ENCODE assay signal across 19 cellular contexts in the genomic region with DNA sequence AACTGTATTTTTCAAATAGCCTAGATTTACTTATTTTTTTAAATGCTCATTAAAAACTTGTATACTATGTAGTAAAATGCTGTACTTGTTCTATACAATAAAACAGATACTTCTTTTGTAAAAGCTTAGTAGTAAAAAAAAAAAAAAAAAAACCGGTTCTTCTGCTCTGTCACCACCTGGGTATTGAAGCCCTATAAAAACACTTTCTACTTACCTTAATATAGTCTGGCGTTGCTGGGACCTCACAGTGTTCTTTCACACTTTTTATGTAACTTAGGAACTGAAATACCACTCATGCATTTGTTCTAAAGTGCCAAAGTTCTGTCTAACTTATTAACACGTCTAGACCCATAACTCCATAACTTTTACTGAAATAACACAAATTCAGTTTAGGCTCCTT.
DNase-seq lines count a peak whose midpoint lies in the region; ATAC-seq and TF ChIP-seq lines count a peak whose summit lies in the region.
"Had no signal": no experiment of that assay in that cellular context is flagged by ENCODE, and none has a peak within 500 bp of the region (broad histone marks: within the 10 kb centered on the region; RNA-seq: fewer than 3 reads in every experiment).

No MANE protein-coding gene starts in this region.

- in situ Hi-C loops in transverse colon (cut with MboI; ENCODE audit: low pct_ligation_motif_present in 1 of 4, low pct_unique_long_range_greater_than_20kb in 1 of 4, low sequenced_read_pairs in 3 of 4) = no loop called here

- 51 to 54% methylated on average over 3 of the region's 3 CpGs for WGBS in transverse colon (ENCODE audit: low coverage in 1 of 2), 2 donors

- TF ChIP-seq EP300 in transverse colon (IDR thresholded peaks at IDR 0.05; ENCODE audit: low read depth) = no peak

- no peaks in the 10 kb centered on the region for H3K27me3 Mint-ChIP-seq in MCF 10A (ENCODE audit: insufficient read depth, unreplicated experiment)
- H3K27me3 Mint-ChIP-seq: activated CD4-positive, alpha-beta T cell treated with anti-CD3 and anti-CD28 coated beads for 36 hours had no signal

- no peak overlapping the region for H3K4me3 Mint-ChIP-seq in MCF 10A (ENCODE audit: unreplicated experiment)
- H3K4me3 Mint-ChIP-seq: activated CD4-positive, alpha-beta T cell treated with anti-CD3 and anti-CD28 coated beads for 36 hours had no signal

- H3K4me1 ChIP-seq in breast epithelium (no peaks in the 10 kb centered on the region), left lung (no peaks in the 10 kb centered on the region), transverse colon (peaks cover 0 to 13% (median 6%) of the 10 kb centered on the region in 4 donors), vagina (no peaks in the 10 kb centered on the region)

- no peak overlapping the region for H3K9ac ChIP-seq in SK-N-MC (ENCODE audit: insufficient read length)
- H3K9ac ChIP-seq: SK-N-SH had no signal

- H3K4me3 ChIP-seq in breast epithelium (no peak overlapping the region), SK-N-MC (no peak overlapping the region), left lung (no peak overlapping the region), transverse colon (no peak overlapping the region), vagina (no peak overlapping the region)

- peak; percentile 85 for ATAC-seq in left lung
- ATAC-seq: activated CD4-positive, alpha-beta T cell treated with anti-CD3 and anti-CD28 coated beads for 36 hours had no signal

- H3K36me3 ChIP-seq in breast epithelium (peaks cover 2% of the 10 kb centered on the region), SK-N-MC (ENCODE audit: insufficient read depth, low read length) (peaks cover 67% of the 10 kb centered on the region), left lung (peaks cover 0 to 98% of the 10 kb centered on the region in 2 donors), transverse colon (peaks cover 0 to 43% (median 15%) of the 10 kb centered on the region in 4 donors), vagina (peaks cover 0 to 64% of the 10 kb centered on the region in 2 donors)

- no peaks in the 10 kb centered on the region for H3K27me3 ChIP-seq in breast epithelium
- no peaks in the 10 kb centered on the region for H3K27me3 ChIP-seq in left lung
- H3K27me3 ChIP-seq in transverse colon = no peaks in the 10 kb centered on the region
- H3K27me3 ChIP-seq in vagina = no peaks in the 10 kb centered on the region
- H3K27me3 ChIP-seq: neutrophil had no signal

- DNase-seq in breast epithelium (ENCODE audit: low spot score in 2 of 2) = no peak
- DNase-seq in MCF 10A (ENCODE audit: unreplicated experiment) = no peak
- no peak for DNase-seq in SK-N-MC (ENCODE audit: low read depth, low spot score)
- no peak for DNase-seq in left lung
- DNase-seq in transverse colon = no peak
- no peak for DNase-seq in vagina (ENCODE audit: extremely low spot score in 2 of 2)
- DNase-seq in NCI-H69 (lab: John Stamatoyannopoulos, UW) = no peak
- no peak for DNase-seq in stimulated activated naive CD4-positive, alpha-beta T cell (lab: John Stamatoyannopoulos, UW)
- DNase-seq: activated CD4-positive, alpha-beta T cell treated with anti-CD3 and anti-CD28 coated beads for 36 hours; activated CD8-positive, alpha-beta memory T cell treated with anti-CD3 and anti-CD28 coated beads, Interleukin-2, amount 50 U/mL, for 4 hours; activated naive CD4-positive, alpha-beta T cell treated with Interleukin-2 at 50 U/mL for 16 hours; dermis blood vessel endothelial cell; EL; head of caudate nucleus; OCI-M1; right cardiac atrium; SK-N-SH; T-helper 9 cell had no signal

- H3K27ac Mint-ChIP-seq in MCF 10A (ENCODE audit: low read depth, unreplicated experiment) = no peak overlapping the region
- H3K27ac Mint-ChIP-seq: activated CD4-positive, alpha-beta T cell treated with anti-CD3 and anti-CD28 coated beads for 36 hours had no signal

- H3K36me3 Mint-ChIP-seq in MCF 10A (ENCODE audit: insufficient read depth, unreplicated experiment) = peaks cover 92% of the 10 kb centered on the region

- H3K9me3 ChIP-seq in breast epithelium (no peaks in the 10 kb centered on the region), SK-N-MC (ENCODE audit: low read depth, low read length) (no peaks in the 10 kb centered on the region), left lung (no peaks in the 10 kb centered on the region), transverse colon (no peaks in the 10 kb centered on the region), vagina (no peaks in the 10 kb centered on the region)
- H3K9me3 ChIP-seq: neutrophil, SK-N-SH had no signal

- TF ChIP-seq POLR2A in breast epithelium (IDR thresholded peaks at IDR 0.05) (no peak), transverse colon (IDR thresholded peaks at IDR 0.05) (no peak), vagina (IDR thresholded peaks at IDR 0.05) (no peak)

- POLR2A ChIA-PET in MCF 10A (lab: Yijun Ruan, JAX) = no interaction called here

- peak overlapping the region; percentile 46 to 66 for H3K27ac ChIP-seq in breast epithelium
- peak overlapping the region; percentile 25; the same call in 1 of the 2 replicates for H3K27ac ChIP-seq in SK-N-MC
- H3K27ac ChIP-seq in left lung = no peak overlapping the region
- peak overlapping the region; percentile 38 to 45 (median 44) for H3K27ac ChIP-seq in transverse colon
- H3K27ac ChIP-seq in vagina = no peak overlapping the region
- H3K27ac ChIP-seq: neutrophil had no signal

- intact Hi-C loops in breast epithelium (cut with DNase I; ENCODE audit: low total_unique reads) (no loop called here), MCF 10A (cut with micrococcal nuclease) (no loop called here), left lung (cut with DNase I) (no loop called here), transverse colon (cut with DNase I; ENCODE audit: low total_unique reads) (no loop called here), vagina (cut with DNase I) (no loop called here)

- no peaks in the 10 kb centered on the region for H3K9me3 Mint-ChIP-seq in MCF 10A (ENCODE audit: unreplicated experiment)

- H3K4me1 Mint-ChIP-seq in MCF 10A (ENCODE audit: insufficient read depth, unreplicated experiment) = no peaks in the 10 kb centered on the region

- no peak for TF ChIP-seq CTCF in breast epithelium (IDR thresholded peaks at IDR 0.05)
- TF ChIP-seq CTCF in MCF 10A (IDR thresholded peaks at IDR 0.05; ENCODE audit: unreplicated experiment) = no peak
- no peak for TF ChIP-seq CTCF in left lung (IDR thresholded peaks at IDR 0.05)
- TF ChIP-seq CTCF in transverse colon (IDR thresholded peaks at IDR 0.05) = no peak
- TF ChIP-seq CTCF in vagina (IDR thresholded peaks at IDR 0.05) = no peak

- no TSS peak for BruUV-seq in MCF 10A (replicated peaks; lab: Mats Ljungman, UMichigan)

- CTCF ChIA-PET in MCF 10A (lab: Yijun Ruan, JAX) = no interaction called here

Comparison
In these comparisons a context has a peak if more than half of its experiments do, and no peak if none do; other contexts are left out.
1. H3K27ac ChIP-seq: peak in breast epithelium (2 of 2), SK-N-MC (single experiment) and transverse colon (4 of 4); none in left lung (0 of 2) and vagina (single experiment).